Comparison of ENCODE assay signal across 1 cellular context in genomic region chr4:122783301-122784215, GRCh38.
TF ChIP-seq lines count a peak whose summit lies in the region.

No MANE protein-coding gene starts in this region.

TF ChIP-seq in GM23338, 12 proteins besides CTCF, POLR2A, EP300 and RAD21:
- TF ChIP-seq ZNF462 (CRISPR knock-in tag; IDR thresholded peaks at IDR 0.05) = peak; percentile 42; the same call in 1 of the 2 replicates
- TF ChIP-seq EZH2phosphoT487 (IDR thresholded peaks at IDR 0.05; ENCODE audit: unreplicated experiment) = no peak
- no peak for TF ChIP-seq ZNF331 (CRISPR knock-in tag; IDR thresholded peaks at IDR 0.05; ENCODE audit: low read depth)
- peak; percentile 58 for TF ChIP-seq CREB1 (CRISPR knock-in tag; IDR thresholded peaks at IDR 0.05; ENCODE audit: low read depth)
- TF ChIP-seq EZH2 (IDR thresholded peaks at IDR 0.05; ENCODE audit: low read depth, unreplicated experiment) = no peak
- TF ChIP-seq NANOG (IDR thresholded peaks at IDR 0.05; ENCODE audit: borderline replicate concordance) = peak; percentile 91
- no peak for TF ChIP-seq REST (IDR thresholded peaks at IDR 0.05; ENCODE audit: unreplicated experiment)
- TF ChIP-seq POLR2AphosphoS5 (IDR thresholded peaks at IDR 0.05; ENCODE audit: low read depth) = peak; percentile 60
- no peak for TF ChIP-seq STAT1 (IDR thresholded peaks at IDR 0.05; ENCODE audit: unreplicated experiment)
- TF ChIP-seq JUNB (IDR thresholded peaks at IDR 0.05; ENCODE audit: unreplicated experiment) = no peak
